11 cellular contexts compared by ENCODE assay signal in genomic region chr1:206958154-206958553, GRCh38. TPM values are rescaled to one million over a fixed set of nuclear protein-coding genes. Genes with fewer than 3 reads are reported as not detected.
"Had no signal": no experiment of that assay in that cellular context is flagged by ENCODE, and none has a peak within 500 bp of the region (broad histone marks: within the 10 kb centered on the region; RNA-seq: fewer than 3 reads in every experiment).

No MANE protein-coding gene starts in this region.

- H3K4me1 Mint-ChIP-seq: GM23338 had no signal

- H3K27ac Mint-ChIP-seq: GM23338, H9, HFFc6 had no signal

- H3K9me3 ChIP-seq: HAP-1 had no signal

- H3K36me3 ChIP-seq: HAP-1 had no signal

- H3K4me1 ChIP-seq: HAP-1 had no signal

- H3K27ac ChIP-seq: GM23248 had no signal

- H3K4me3 ChIP-seq: GM23248, GM23338, HAP-1 had no signal

- FAIRE-seq: H1, H54 had no signal

- H3K4me3 Mint-ChIP-seq: GM23338, H9, HFFc6 had no signal

- H3K9me3 Mint-ChIP-seq: GM23338, H9, HFFc6 had no signal

- DNase-seq: GM23248, GOT3, H9, HCEC 1CT, HFFc6 had no signal

RNA-seq across cellular contexts. Expression of gene PIGR, which starts 11.9 kb away (rescaled TPM):
- total RNA-seq: GM23248, GM23338, H1, H4, H9 had no signal
- polyA plus RNA-seq: GM23248, GM23338, H1 had no signal

RNA-seq across cellular contexts. Expression of gene FCAMR, which starts 12.1 kb away (rescaled TPM):
- total RNA-seq: GM23248, GM23338, H1, H4, H7, H9, HFFc6 had no signal
- polyA plus RNA-seq: GM23248, GM23338, H1 had no signal

RNA-seq across cellular contexts. Expression of gene FCMR, which starts 36.4 kb away (rescaled TPM):
- total RNA-seq: GM23338, H1, H7, H9 had no signal
